In the genomic region with DNA sequence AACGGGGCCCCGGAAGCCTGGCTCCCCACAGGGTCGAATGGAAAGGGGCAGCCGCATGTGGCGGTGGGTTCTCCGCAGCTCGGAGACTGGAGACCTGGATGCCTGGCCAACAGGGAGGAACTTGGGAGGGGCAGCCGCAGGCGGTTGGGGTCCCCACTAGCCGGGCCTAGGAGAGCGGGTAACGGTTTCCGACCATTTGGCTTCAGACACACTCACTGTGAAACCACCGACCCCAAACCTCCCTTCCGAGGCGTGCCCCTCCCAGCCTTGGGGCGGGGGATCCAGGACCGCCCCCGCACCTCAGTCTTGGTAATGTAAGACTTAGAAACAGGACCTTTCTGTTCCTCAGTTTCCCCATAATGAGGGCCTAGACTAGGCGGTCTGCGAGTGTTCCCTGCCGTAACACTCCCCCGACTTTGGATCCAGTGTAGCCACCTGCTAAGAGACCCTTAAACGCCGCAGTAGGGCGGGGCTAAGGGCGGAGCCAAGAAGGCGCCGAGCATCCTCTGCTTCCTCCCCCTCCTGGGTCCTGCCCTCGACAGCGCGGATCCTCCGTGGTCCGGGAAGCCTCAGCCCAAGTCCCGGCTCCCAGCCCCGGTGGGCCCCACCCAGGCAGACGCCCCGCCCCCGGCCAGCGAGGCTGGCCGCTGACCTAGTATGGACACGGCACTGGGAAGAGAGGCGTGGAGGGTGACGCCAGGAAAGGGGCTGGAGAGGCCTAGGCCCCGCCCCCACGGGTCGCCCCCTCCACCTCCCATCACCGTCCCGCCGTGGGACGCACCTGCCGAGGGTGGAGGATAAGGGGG, we compare ENCODE assay signal across 8 cellular contexts. TPM values are rescaled to one million over a fixed set of nuclear protein-coding genes. Genes with fewer than 3 reads are reported as not detected.
DNase-seq lines count a peak whose midpoint lies in the region; ATAC-seq and TF ChIP-seq lines count a peak whose summit lies in the region.

No MANE protein-coding gene starts in this region.

- H3F3A ChIP-seq in neural progenitor cell (ENCODE audit: low read depth): peaks cover 50% of the 10 kb centered on the region

- peak overlapping the region; percentile 92 to 96 for H3K4me3 Mint-ChIP-seq in activated T-cell treated with anti-CD3 and anti-CD28 coated beads, Interleukin-2, amount 50 U/mL, for 72 hours
- H3K4me3 Mint-ChIP-seq in neural progenitor cell: peak overlapping the region; percentile 87

- WGBS in thyroid gland, 2 donors: 6 to 9% methylated on average over 21 to 37 of the region's 52 CpGs

- H3K36me3 ChIP-seq in neural progenitor cell (no peaks in the 10 kb centered on the region), thyroid gland (no peaks in the 10 kb centered on the region)

- no peak overlapping the region for H3K9ac ChIP-seq in neural progenitor cell

- H4K20me1 ChIP-seq in neural progenitor cell (ENCODE audit: low read depth): peaks cover 34% of the 10 kb centered on the region

- H3K9me3 ChIP-seq in neural progenitor cell (ENCODE audit: low read depth): no peaks in the 10 kb centered on the region
- H3K9me3 ChIP-seq in thyroid gland: no peaks in the 10 kb centered on the region

- H2AFZ ChIP-seq in neural progenitor cell (replicated peaks): peak overlapping the region; percentile 60

- H3K27me3 ChIP-seq in neural progenitor cell: peaks cover 66% of the 10 kb centered on the region
- peaks cover 27% of the 10 kb centered on the region for H3K27me3 ChIP-seq in thyroid gland

- H3K4me1 Mint-ChIP-seq in activated T-cell treated with anti-CD3 and anti-CD28 coated beads, Interleukin-2, amount 50 U/mL, for 72 hours (ENCODE audit: low read depth): peaks cover 22% of the 10 kb centered on the region
- H3K4me1 Mint-ChIP-seq in neural progenitor cell: peaks cover 19% of the 10 kb centered on the region

- peaks cover 0 to 1% of the 10 kb centered on the region in 2 donors for H3K36me3 Mint-ChIP-seq in activated T-cell treated with anti-CD3 and anti-CD28 coated beads, Interleukin-2, amount 50 U/mL, for 72 hours (ENCODE audit: insufficient read depth in 2 of 2)
- no peaks in the 10 kb centered on the region for H3K36me3 Mint-ChIP-seq in neural progenitor cell

- TF ChIP-seq POLR2A in thyroid gland (IDR thresholded peaks at IDR 0.05): no peak

- H3K4me1 ChIP-seq in neural progenitor cell (peaks cover 14% of the 10 kb centered on the region), thyroid gland (peaks cover 32 to 54% of the 10 kb centered on the region in 2 donors)

- no peak for TF ChIP-seq CTCF in GM10266 (IDR thresholded peaks at IDR 0.05; ENCODE audit: control insufficient read depth, insufficient read depth, low read depth, missing control alignments)
- no peak for TF ChIP-seq CTCF in fibroblast of villous mesenchyme (IDR thresholded peaks at IDR 0.05; ENCODE audit: insufficient read depth, low read depth, low read length)
- no peak for TF ChIP-seq CTCF in neural progenitor cell (IDR thresholded peaks at IDR 0.05)
- no peak for TF ChIP-seq CTCF in thyroid gland (IDR thresholded peaks at IDR 0.05)

- no peaks in the 10 kb centered on the region for H3K79me2 ChIP-seq in neural progenitor cell (ENCODE audit: low read depth)

- ATAC-seq in activated T-cell treated with anti-CD3 and anti-CD28 coated beads, Interleukin-2, amount 50 U/mL, for 72 hours (replicated peaks in 1 of 2): peak; percentile 47 to 61

- H3K9me3 Mint-ChIP-seq in activated T-cell treated with anti-CD3 and anti-CD28 coated beads, Interleukin-2, amount 50 U/mL, for 72 hours: no peaks in the 10 kb centered on the region
- H3K9me3 Mint-ChIP-seq in neural progenitor cell: no peaks in the 10 kb centered on the region

- H3K27ac ChIP-seq in neural progenitor cell (no peak overlapping the region), thyroid gland (peak overlapping the region; percentile 30 to 83 (median 72))

- DNase-seq in GM10266 (ENCODE audit: extremely low spot score) (peak; percentile 86), NCI-H226 (peak; percentile 74), fibroblast of villous mesenchyme (ENCODE audit: low read depth) (peak; percentile 86), neural progenitor cell (ENCODE audit: low spot score) (peak; percentile 85), thyroid gland (peak; percentile 41 to 51), HK-2 (ENCODE audit: unreplicated experiment) (no peak), NCI-H1092 treated with DMSO at 0.1 percent for 48 hours (lab: John Stamatoyannopoulos, UW) (no peak)
- DNase-seq in activated T-cell treated with anti-CD3 and anti-CD28 coated beads, Interleukin-2, amount 50 U/mL, for 72 hours: peak; percentile 75 to 82

- H3K27me3 Mint-ChIP-seq in activated T-cell treated with anti-CD3 and anti-CD28 coated beads, Interleukin-2, amount 50 U/mL, for 72 hours (ENCODE audit: low read depth): peaks cover 9% of the 10 kb centered on the region
- H3K27me3 Mint-ChIP-seq in neural progenitor cell (ENCODE audit: insufficient read depth, low read depth): peaks cover 29% of the 10 kb centered on the region

- H3K4me3 ChIP-seq in fibroblast of villous mesenchyme (ENCODE audit: low read depth, low read length): peak overlapping the region; percentile 67
- peak overlapping the region; percentile 62 for H3K4me3 ChIP-seq in neural progenitor cell
- H3K4me3 ChIP-seq in thyroid gland (replicated peaks in 1 of 3): peak overlapping the region in 1 of 3 donors; percentile 40

- peak overlapping the region; percentile 45 for H3K27ac Mint-ChIP-seq in activated T-cell treated with anti-CD3 and anti-CD28 coated beads, Interleukin-2, amount 50 U/mL, for 72 hours
- H3K27ac Mint-ChIP-seq in neural progenitor cell: no peak overlapping the region

- H3K4me2 ChIP-seq in neural progenitor cell: peak overlapping the region; percentile 88

- intact Hi-C loops in thyroid gland (cut with DNase I): no loop called here

RNA-seq across cellular contexts. Expression of a gene that starts 1.8 kb away (rescaled TPM):
- total RNA-seq in activated T-cell treated with anti-CD3 and anti-CD28 coated beads, Interleukin-2, amount 50 U/mL, for 72 hours: 10 to 100 TPM; 18.8 to 27.9 TPM
- total RNA-seq in fibroblast of villous mesenchyme: 10.3 and 12.5 TPM in 2 replicates
- 0.06 and 1.8 TPM in 2 replicates for total RNA-seq in neural progenitor cell (ENCODE audit: low replicate concordance)
- 1 to 10 TPM; 2.8 to 8.9 (median 6.6) TPM for total RNA-seq in thyroid gland

RNA-seq across cellular contexts. Expression of a gene that starts 14.0 kb away (rescaled TPM):
- 1 to 10 TPM; 4.0 to 4.5 TPM for total RNA-seq in activated T-cell treated with anti-CD3 and anti-CD28 coated beads, Interleukin-2, amount 50 U/mL, for 72 hours
- total RNA-seq in fibroblast of villous mesenchyme: 0.64 and 1.7 TPM in 2 replicates
- 1.4 and 2.2 TPM in 2 replicates for total RNA-seq in neural progenitor cell (ENCODE audit: low replicate concordance)
- 10 to 100 TPM in 1 of 4 donors, 1 to 10 TPM in 3; 4.3 to 14.8 (median 6.7) TPM for total RNA-seq in thyroid gland

RNA-seq across cellular contexts. Expression of a gene that starts 22.7 kb away (rescaled TPM):
- under 1 TPM; 0.37 to 0.55 TPM for total RNA-seq in activated T-cell treated with anti-CD3 and anti-CD28 coated beads, Interleukin-2, amount 50 U/mL, for 72 hours
- total RNA-seq in fibroblast of villous mesenchyme (2.6 and 5.2 TPM in 2 replicates), neural progenitor cell (ENCODE audit: low replicate concordance) (2.2 and 9.2 TPM in 2 replicates), thyroid gland (10 to 100 TPM in 1 of 4 donors, 1 to 10 TPM in 3; 2.0 to 12.3 (median 4.8) TPM)

RNA-seq across cellular contexts. Expression of a gene that starts 32.6 kb away (rescaled TPM):
- total RNA-seq in activated T-cell treated with anti-CD3 and anti-CD28 coated beads, Interleukin-2, amount 50 U/mL, for 72 hours: 100 to 1,000 TPM; 332 to 337 TPM
- total RNA-seq in fibroblast of villous mesenchyme (95.3 and 95.9 TPM in 2 replicates), neural progenitor cell (ENCODE audit: low replicate concordance) (140 and 193 TPM in 2 replicates), thyroid gland (100 to 1,000 TPM; 171 to 419 (median 297) TPM)

RNA-seq across cellular contexts. Expression of a gene that starts 57.3 kb away (rescaled TPM):
- total RNA-seq in activated T-cell treated with anti-CD3 and anti-CD28 coated beads, Interleukin-2, amount 50 U/mL, for 72 hours: 10 to 100 TPM; 74.7 to 84.5 TPM
- total RNA-seq in fibroblast of villous mesenchyme: 10.8 and 16.4 TPM in 2 replicates
- total RNA-seq in neural progenitor cell (ENCODE audit: low replicate concordance): 15.8 and 27.7 TPM in 2 replicates
- total RNA-seq in thyroid gland: 10 to 100 TPM; 35.5 to 77.8 (median 37.5) TPM

Comparison
In these comparisons a context has a peak if more than half of its experiments do, and no peak if none do; other contexts are left out.
1. DNase-seq: peak in GM10266 (single experiment), NCI-H226 (single experiment), activated T-cell treated with anti-CD3 and anti-CD28 coated beads, Interleukin-2, amount 50 U/mL, for 72 hours (2 of 2), fibroblast of villous mesenchyme (single experiment), neural progenitor cell (single experiment) and thyroid gland (2 of 2); none in HK-2 (single experiment) and NCI-H1092 treated with DMSO at 0.1 percent for 48 hours (single experiment).